In the genomic region with DNA sequence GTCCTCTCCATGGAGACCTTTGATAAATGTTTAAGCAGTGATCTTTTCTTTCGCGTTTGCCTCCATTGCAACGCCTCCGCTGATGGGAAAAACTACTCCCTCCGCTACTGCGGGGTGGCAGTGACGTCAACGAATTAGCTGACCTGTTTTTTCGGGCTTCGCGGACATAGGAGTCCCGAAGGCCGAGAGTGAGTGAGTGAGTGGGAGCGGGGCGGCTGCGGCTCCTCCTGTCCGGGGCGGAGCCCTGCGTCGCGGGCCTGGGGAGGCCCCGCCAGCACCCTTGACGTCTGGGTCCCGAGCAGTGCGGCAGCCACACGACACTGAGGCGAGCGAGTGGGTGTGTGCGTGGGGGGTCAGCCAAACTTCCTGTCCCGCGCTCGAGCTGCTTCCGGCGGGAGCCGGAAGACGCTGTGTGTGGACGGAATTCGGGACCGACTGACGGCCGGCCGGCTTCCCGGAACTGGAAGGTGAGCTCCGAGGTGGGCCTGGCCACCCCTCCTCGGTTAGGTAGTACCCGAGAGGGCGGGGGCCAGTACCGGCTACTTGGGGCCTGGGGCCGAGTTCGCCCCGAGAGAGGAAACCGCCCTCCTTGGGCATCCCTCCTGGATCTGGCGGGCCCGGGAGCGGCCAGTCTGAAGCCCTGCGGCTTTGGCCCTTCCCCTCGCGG, we compare ENCODE assay signal across 8 cellular contexts. TPM values are rescaled to one million over a fixed set of nuclear protein-coding genes. Genes with fewer than 3 reads are reported as not detected.
A peak's percentile ranks its signal among the peaks of the same experiment; 100 is the strongest.
DNase-seq lines count a peak whose midpoint lies in the region; ATAC-seq and TF ChIP-seq lines count a peak whose summit lies in the region.

Gene ZNF410, plus strand, starts transcription at position 411 of the 667 bp plus-strand sequence. CDS start 5,317 bp downstream, outside the sequence.

- no peaks in the 10 kb centered on the region for H3K36me3 ChIP-seq in CD8-positive, alpha-beta T cell (ENCODE audit: insufficient read depth, low read length)
- no peaks in the 10 kb centered on the region for H3K36me3 ChIP-seq in lung (ENCODE audit: control insufficient read depth in 2 of 2, insufficient read depth in 2 of 2, low read length in 2 of 2)

- H3K4me1 ChIP-seq in CD8-positive, alpha-beta T cell (ENCODE audit: insufficient read depth, low read length) = peaks cover 19% of the 10 kb centered on the region
- H3K4me1 ChIP-seq in lung (ENCODE audit: control insufficient read depth in 2 of 2, insufficient read depth in 2 of 2, low read length in 2 of 2) = peaks cover 0 to 16% of the 10 kb centered on the region in 2 donors

- POLR2A ChIA-PET in CD8-positive, alpha-beta T cell (lab: Charles Lee) = interaction anchor here (0.8 to 2.4 kb wide), 9 partner anchors 9 to 378 kb away, joined by 3 to 9 read pairs (median 4); partner anchors contain the start of genes COQ6, DNAL1 and FAM161B

- peak within 1 kb of the TSS; percentile 98 for H3K4me3 Mint-ChIP-seq in CD8-positive, alpha-beta T cell

- CTCF ChIA-PET in CD8-positive, alpha-beta T cell (lab: Charles Lee) = interaction anchor here (0.6 to 1.6 kb wide), 7 partner anchors 9 to 158 kb away, joined by 3 to 5 read pairs (median 3); no protein-coding TSS in a partner anchor

- H3K4me3 ChIP-seq in CD8-positive, alpha-beta T cell (ENCODE audit: low read depth, low read length) = peak within 1 kb of the TSS; percentile 90
- H3K4me3 ChIP-seq in lung = peak within 1 kb of the TSS; percentile 87

- peak; percentile 70 to 87 (median 83) for DNase-seq in CD8-positive, alpha-beta T cell
- peak; percentile 86 for DNase-seq in HS-27A (ENCODE audit: low read depth)
- DNase-seq in NK-92 (lab: John Stamatoyannopoulos, UW; ENCODE audit: unreplicated experiment) = peak; percentile 38
- DNase-seq in activated CD8-positive, alpha-beta memory T cell treated with anti-CD3 and anti-CD28 coated beads for 1 hour (ENCODE audit: extremely low read depth in 1 of 2, low read depth in 1 of 2) = peak; percentile 76 to 79
- peak; percentile 79 for DNase-seq in effector CD4-positive, alpha-beta T cell
- DNase-seq in lung (ENCODE audit: low spot score) = peak; percentile 93
- DNase-seq in stimulated activated CD4-positive, alpha-beta T cell treated with anti-CD3 and anti-CD28 coated beads, TNF-alpha, amount 100 ng/mL, for 4 hours (ENCODE audit: low read depth in 3 of 3) = peak; percentile 82 to 87 (median 86)

- H3K27me3 ChIP-seq in CD8-positive, alpha-beta T cell (ENCODE audit: insufficient read depth, low read length) = no peaks in the 10 kb centered on the region
- H3K27me3 ChIP-seq in lung (ENCODE audit: control insufficient read depth, insufficient read depth) = no peaks in the 10 kb centered on the region

- peak; percentile 98 for ATAC-seq in CD8-positive, alpha-beta T cell
- ATAC-seq in GM19467 (IDR thresholded peaks at IDR 0.05; ENCODE audit: unreplicated experiment) (peak; percentile 95), lung (ENCODE audit: insufficient read depth, low FRiP score) (peak; percentile 99)

- H3K36me3 Mint-ChIP-seq in CD8-positive, alpha-beta T cell = peaks cover 13% of the 10 kb centered on the region

- H3K27ac Mint-ChIP-seq in CD8-positive, alpha-beta T cell = peak within 1 kb of the TSS; percentile 99

- TF ChIP-seq CTCF in CD8-positive, alpha-beta T cell (IDR thresholded peaks at IDR 0.05) = no peak
- no peak for TF ChIP-seq CTCF in lung (IDR thresholded peaks at IDR 0.05; ENCODE audit: control extremely low read depth, extremely low read depth)

- WGBS in lung, 2 donors = 0% methylated on average over 55 to 58 of the region's 58 CpGs

- H3K9me3 Mint-ChIP-seq in CD8-positive, alpha-beta T cell = no peaks in the 10 kb centered on the region

- intact Hi-C loops in CD8-positive, alpha-beta T cell (cut with DNase I, micrococcal nuclease) = loop anchor here (1.0 to 5.0 kb wide), 7 partner anchors 34 to 1116 kb away; partner anchors contain the start of genes BBOF1 (in 2 of the 2), COQ6 (in 2 of the 2), ENTPD5 (in 2 of the 2) and FAM161B (in 2 of the 2)

- H3K27me3 Mint-ChIP-seq in CD8-positive, alpha-beta T cell (ENCODE audit: low read depth) = no peaks in the 10 kb centered on the region

- H3K27ac ChIP-seq in CD8-positive, alpha-beta T cell (ENCODE audit: low read depth, low read length) = peak within 1 kb of the TSS; percentile 91
- H3K27ac ChIP-seq in lung (ENCODE audit: low read depth in 1 of 2, low read length in 1 of 2) = peak within 1 kb of the TSS; percentile 91 to 97

- H3K9me3 ChIP-seq in CD8-positive, alpha-beta T cell (ENCODE audit: low read length) = no peaks in the 10 kb centered on the region
- H3K9me3 ChIP-seq in lung (ENCODE audit: control insufficient read depth in 2 of 2, insufficient read depth in 1 of 2, low read length in 1 of 2) = no peaks in the 10 kb centered on the region

- H3K4me1 Mint-ChIP-seq in CD8-positive, alpha-beta T cell (ENCODE audit: low read depth) = peaks cover 45% of the 10 kb centered on the region

RNA-seq across cellular contexts. Expression of gene ZNF410, which starts in this region (rescaled TPM):
- total RNA-seq in CD8-positive, alpha-beta T cell = 10 to 100 TPM; 86.6 to 89.2 TPM
- 10 to 100 TPM; 39.2 to 76.1 TPM for total RNA-seq in lung
- 10 to 100 TPM; 31.5 to 31.6 TPM for polyA plus RNA-seq in lung

Comparison
In these comparisons a context has a peak if more than half of its experiments do, and no peak if none do; other contexts are left out.
1. Peak in every context shown above with its lines: DNase-seq, ATAC-seq, H3K4me3 ChIP-seq and H3K27ac ChIP-seq.
2. DNase-seq: peak in every context shown above with its lines; median percentile 93 in lung; 86 in HS-27A; 86 in stimulated activated CD4-positive, alpha-beta T cell treated with anti-CD3 and anti-CD28 coated beads, TNF-alpha, amount 100 ng/mL, for 4 hours; 83 in CD8-positive, alpha-beta T cell; 79 in effector CD4-positive, alpha-beta T cell; 78 in activated CD8-positive, alpha-beta memory T cell treated with anti-CD3 and anti-CD28 coated beads for 1 hour; 38 in NK-92.